ENCODE assay signal across 1 cellular context in the genomic region with DNA sequence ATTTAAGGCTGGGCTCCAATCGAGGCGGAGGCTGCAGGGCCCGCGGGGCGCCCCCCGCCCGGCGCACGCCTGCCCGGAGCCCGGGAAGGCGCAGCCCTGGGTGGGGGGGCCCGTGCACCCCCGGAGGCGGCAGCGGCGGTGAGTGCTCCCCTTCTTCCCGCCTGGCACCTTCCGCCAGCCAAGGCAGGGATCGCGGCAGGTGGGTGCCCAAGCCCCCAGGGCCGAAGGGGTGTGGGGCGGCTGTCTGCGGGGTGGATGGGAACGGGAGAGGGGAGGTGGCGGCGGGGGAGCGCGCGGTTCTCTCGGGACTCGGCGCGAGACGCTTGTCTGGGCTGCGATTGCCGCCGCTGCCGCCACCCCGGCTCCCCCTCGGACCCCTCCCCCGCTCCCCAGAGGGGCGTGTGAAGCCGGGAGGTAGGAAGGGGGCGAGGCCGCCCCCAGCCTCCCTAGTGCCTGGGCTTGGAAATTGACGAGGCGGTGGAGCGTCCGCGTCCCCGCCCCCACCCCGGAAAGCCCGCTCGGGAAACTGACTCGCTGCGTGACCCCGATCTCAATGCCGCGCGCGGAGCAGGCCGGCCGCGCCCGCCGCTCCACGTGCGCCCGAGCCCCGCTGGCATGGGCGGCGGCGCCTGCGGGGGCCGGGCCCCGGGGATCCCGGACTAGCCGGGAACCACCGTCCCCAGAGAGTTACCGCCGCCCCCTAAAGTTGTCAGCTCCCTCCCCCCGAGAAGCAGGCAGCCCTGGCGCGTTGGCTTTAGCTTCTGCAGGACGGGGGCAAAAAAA.
TF ChIP-seq lines count a peak whose summit lies in the region.

No MANE protein-coding gene starts in this region.

TF ChIP-seq in HepG2, 621 proteins besides CTCF, POLR2A, EP300 and RAD21 (continued from another document and continues in another):
- TF ChIP-seq LCORL (IDR thresholded peaks at IDR 0.05) (no peak), LCORL (CRISPR knock-in tag; IDR thresholded peaks at IDR 0.05) (peak; percentile 34; the same call in 1 of the 2 replicates), ZNF639 (CRISPR knock-in tag; conservative IDR thresholded peaks at IDR 0.05) (no peak), TBX2 (CRISPR knock-in tag; IDR thresholded peaks at IDR 0.05; ENCODE audit: borderline replicate concordance) (no peak), CHD4 (IDR thresholded peaks at IDR 0.05; ENCODE audit: borderline replicate concordance, low read length) (peak; percentile 9; the same call in 1 of the 2 replicates), MAFK (conservative IDR thresholded peaks at IDR 0.05 in 1 of 2, IDR thresholded peaks at IDR 0.05 in 1 of 2; ENCODE audit: low read length in 2 of 2) (no peak), SP5 (CRISPR knock-in tag; IDR thresholded peaks at IDR 0.05; ENCODE audit: borderline replicate concordance, low read depth) (no peak; the same call in 1 of the 2 replicates), GTF2F1 (IDR thresholded peaks at IDR 0.05; ENCODE audit: low read length) (no peak), JDP2 (CRISPR knock-in tag; IDR thresholded peaks at IDR 0.05; ENCODE audit: borderline replicate concordance) (no peak), ZNF383 (CRISPR knock-in tag; IDR thresholded peaks at IDR 0.05; ENCODE audit: borderline replicate concordance) (no peak), KDM6A (CRISPR knock-in tag; IDR thresholded peaks at IDR 0.05; ENCODE audit: low read depth) (no peak), MBNL3 (CRISPR knock-in tag; conservative IDR thresholded peaks at IDR 0.05) (no peak), RELA (CRISPR knock-in tag; IDR thresholded peaks at IDR 0.05) (no peak), MIER2 (CRISPR knock-in tag; IDR thresholded peaks at IDR 0.05) (no peak), ZKSCAN1 (IDR thresholded peaks at IDR 0.05; ENCODE audit: low read length) (no peak), ZNF263 (CRISPR knock-in tag; IDR thresholded peaks at IDR 0.05) (peak; percentile 90), ZSCAN20 (CRISPR knock-in tag; IDR thresholded peaks at IDR 0.05; ENCODE audit: borderline replicate concordance) (no peak), PTBP1 (IDR thresholded peaks at IDR 0.05; ENCODE audit: low read depth, low read length, poor library complexity, severe bottlenecking) (no peak), PHF8 (CRISPR knock-in tag; IDR thresholded peaks at IDR 0.05) (peak; percentile 70), ZNF124 (CRISPR knock-in tag; IDR thresholded peaks at IDR 0.05) (no peak), SP4 (CRISPR knock-in tag; IDR thresholded peaks at IDR 0.05) (peak; percentile 46; the same call in 1 of the 2 replicates), ZNF7 (CRISPR knock-in tag; IDR thresholded peaks at IDR 0.05) (no peak), ZNF773 (CRISPR knock-in tag; IDR thresholded peaks at IDR 0.05; ENCODE audit: borderline replicate concordance) (no peak), TGIF2 (CRISPR knock-in tag; IDR thresholded peaks at IDR 0.05) (no peak), DMAP1 (CRISPR knock-in tag; IDR thresholded peaks at IDR 0.05) (no peak), ZNF296 (CRISPR knock-in tag; conservative IDR thresholded peaks at IDR 0.05) (no peak), PRDM10 (CRISPR knock-in tag; IDR thresholded peaks at IDR 0.05; ENCODE audit: low read depth) (no peak), ZMAT5 (CRISPR knock-in tag; IDR thresholded peaks at IDR 0.05; ENCODE audit: borderline replicate concordance, low read depth) (no peak), GPBP1L1 (CRISPR knock-in tag; IDR thresholded peaks at IDR 0.05) (no peak)
- TF ChIP-seq, protein P1, sequence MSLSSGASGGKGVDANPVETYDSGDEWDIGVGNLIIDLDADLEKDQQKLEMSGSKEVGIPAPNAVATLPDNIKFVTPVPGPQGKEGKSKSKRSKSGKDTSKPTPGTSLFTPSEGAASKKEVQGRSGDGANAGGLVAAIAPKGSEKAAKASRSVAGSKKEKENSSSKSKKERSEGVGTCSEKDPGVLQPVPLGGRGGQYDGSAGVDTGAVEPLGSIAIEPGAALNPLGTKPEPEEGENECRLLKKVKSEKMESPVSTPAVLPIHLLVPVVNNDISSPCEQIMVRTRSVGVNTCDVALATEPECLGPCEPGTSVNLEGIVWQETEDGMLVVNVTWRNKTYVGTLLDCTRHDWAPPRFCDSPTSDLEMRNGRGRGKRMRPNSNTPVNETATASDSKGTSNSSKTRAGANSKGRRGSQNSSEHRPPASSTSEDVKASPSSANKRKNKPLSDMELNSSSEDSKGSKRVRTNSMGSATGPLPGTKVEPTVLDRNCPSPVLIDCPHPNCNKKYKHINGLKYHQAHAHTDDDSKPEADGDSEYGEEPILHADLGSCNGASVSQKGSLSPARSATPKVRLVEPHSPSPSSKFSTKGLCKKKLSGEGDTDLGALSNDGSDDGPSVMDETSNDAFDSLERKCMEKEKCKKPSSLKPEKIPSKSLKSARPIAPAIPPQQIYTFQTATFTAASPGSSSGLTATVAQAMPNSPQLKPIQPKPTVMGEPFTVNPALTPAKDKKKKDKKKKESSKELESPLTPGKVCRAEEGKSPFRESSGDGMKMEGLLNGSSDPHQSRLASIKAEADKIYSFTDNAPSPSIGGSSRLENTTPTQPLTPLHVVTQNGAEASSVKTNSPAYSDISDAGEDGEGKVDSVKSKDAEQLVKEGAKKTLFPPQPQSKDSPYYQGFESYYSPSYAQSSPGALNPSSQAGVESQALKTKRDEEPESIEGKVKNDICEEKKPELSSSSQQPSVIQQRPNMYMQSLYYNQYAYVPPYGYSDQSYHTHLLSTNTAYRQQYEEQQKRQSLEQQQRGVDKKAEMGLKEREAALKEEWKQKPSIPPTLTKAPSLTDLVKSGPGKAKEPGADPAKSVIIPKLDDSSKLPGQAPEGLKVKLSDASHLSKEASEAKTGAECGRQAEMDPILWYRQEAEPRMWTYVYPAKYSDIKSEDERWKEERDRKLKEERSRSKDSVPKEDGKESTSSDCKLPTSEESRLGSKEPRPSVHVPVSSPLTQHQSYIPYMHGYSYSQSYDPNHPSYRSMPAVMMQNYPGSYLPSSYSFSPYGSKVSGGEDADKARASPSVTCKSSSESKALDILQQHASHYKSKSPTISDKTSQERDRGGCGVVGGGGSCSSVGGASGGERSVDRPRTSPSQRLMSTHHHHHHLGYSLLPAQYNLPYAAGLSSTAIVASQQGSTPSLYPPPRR (CRISPR knock-in tag; IDR thresholded peaks at IDR 0.05; ENCODE audit: borderline replicate concordance) = no peak
- TF ChIP-seq, protein P2, sequence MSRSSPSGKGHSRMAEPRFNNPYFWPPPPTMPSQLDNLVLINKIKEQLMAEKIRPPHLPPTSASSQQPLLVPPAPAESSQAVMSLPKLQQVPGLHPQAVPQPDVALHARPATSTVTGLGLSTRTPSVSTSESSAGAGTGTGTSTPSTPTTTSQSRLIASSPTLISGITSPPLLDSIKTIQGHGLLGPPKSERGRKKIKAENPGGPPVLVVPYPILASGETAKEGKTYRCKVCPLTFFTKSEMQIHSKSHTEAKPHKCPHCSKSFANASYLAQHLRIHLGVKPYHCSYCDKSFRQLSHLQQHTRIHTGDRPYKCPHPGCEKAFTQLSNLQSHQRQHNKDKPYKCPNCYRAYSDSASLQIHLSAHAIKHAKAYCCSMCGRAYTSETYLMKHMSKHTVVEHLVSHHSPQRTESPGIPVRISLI (CRISPR knock-in tag; IDR thresholded peaks at IDR 0.05; ENCODE audit: borderline replicate concordance) = no peak
- TF ChIP-seq, protein P3, sequence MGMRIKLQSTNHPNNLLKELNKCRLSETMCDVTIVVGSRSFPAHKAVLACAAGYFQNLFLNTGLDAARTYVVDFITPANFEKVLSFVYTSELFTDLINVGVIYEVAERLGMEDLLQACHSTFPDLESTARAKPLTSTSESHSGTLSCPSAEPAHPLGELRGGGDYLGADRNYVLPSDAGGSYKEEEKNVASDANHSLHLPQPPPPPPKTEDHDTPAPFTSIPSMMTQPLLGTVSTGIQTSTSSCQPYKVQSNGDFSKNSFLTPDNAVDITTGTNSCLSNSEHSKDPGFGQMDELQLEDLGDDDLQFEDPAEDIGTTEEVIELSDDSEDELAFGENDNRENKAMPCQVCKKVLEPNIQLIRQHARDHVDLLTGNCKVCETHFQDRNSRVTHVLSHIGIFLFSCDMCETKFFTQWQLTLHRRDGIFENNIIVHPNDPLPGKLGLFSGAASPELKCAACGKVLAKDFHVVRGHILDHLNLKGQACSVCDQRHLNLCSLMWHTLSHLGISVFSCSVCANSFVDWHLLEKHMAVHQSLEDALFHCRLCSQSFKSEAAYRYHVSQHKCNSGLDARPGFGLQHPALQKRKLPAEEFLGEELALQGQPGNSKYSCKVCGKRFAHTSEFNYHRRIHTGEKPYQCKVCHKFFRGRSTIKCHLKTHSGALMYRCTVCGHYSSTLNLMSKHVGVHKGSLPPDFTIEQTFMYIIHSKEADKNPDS (CRISPR knock-in tag; IDR thresholded peaks at IDR 0.05) = 0 out of 2 replicates have a peak, but pooled peaks have one; percentile 27
- TF ChIP-seq, protein P4, sequence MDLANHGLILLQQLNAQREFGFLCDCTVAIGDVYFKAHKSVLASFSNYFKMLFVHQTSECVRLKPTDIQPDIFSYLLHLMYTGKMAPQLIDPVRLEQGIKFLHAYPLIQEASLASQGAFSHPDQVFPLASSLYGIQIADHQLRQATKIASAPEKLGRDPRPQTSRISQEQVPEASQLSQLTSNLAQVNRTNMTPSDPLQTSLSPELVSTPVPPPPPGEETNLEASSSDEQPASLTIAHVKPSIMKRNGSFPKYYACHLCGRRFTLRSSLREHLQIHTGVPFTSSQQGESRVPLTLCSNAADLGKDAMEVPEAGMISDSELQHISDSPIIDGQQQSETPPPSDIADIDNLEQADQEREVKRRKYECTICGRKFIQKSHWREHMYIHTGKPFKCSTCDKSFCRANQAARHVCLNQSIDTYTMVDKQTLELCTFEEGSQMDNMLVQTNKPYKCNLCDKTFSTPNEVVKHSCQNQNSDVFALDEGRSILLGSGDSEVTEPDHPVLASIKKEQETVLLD (CRISPR knock-in tag; IDR thresholded peaks at IDR 0.05; ENCODE audit: low read depth) = no peak; the same call in 1 of the 2 replicates
- TF ChIP-seq, protein P5, sequence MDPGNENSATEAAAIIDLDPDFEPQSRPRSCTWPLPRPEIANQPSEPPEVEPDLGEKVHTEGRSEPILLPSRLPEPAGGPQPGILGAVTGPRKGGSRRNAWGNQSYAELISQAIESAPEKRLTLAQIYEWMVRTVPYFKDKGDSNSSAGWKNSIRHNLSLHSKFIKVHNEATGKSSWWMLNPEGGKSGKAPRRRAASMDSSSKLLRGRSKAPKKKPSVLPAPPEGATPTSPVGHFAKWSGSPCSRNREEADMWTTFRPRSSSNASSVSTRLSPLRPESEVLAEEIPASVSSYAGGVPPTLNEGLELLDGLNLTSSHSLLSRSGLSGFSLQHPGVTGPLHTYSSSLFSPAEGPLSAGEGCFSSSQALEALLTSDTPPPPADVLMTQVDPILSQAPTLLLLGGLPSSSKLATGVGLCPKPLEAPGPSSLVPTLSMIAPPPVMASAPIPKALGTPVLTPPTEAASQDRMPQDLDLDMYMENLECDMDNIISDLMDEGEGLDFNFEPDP (CRISPR knock-in tag; conservative IDR thresholded peaks at IDR 0.05) = no peak
- TF ChIP-seq, protein P6, sequence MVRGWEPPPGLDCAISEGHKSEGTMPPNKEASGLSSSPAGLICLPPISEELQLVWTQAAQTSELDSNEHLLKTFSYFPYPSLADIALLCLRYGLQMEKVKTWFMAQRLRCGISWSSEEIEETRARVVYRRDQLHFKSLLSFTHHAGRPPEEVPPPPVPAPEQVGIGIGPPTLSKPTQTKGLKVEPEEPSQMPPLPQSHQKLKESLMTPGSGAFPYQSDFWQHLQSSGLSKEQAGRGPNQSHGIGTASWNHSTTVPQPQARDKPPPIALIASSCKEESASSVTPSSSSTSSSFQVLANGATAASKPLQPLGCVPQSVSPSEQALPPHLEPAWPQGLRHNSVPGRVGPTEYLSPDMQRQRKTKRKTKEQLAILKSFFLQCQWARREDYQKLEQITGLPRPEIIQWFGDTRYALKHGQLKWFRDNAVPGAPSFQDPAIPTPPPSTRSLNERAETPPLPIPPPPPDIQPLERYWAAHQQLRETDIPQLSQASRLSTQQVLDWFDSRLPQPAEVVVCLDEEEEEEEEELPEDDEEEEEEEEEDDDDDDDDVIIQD (CRISPR knock-in tag; IDR thresholded peaks at IDR 0.05; ENCODE audit: low read depth) = no peak
